15 cellular contexts compared by ENCODE assay signal in genomic region chr7:133984023-133984422, GRCh38.
DNase-seq lines count a peak whose midpoint lies in the region; ATAC-seq, FAIRE-seq and TF ChIP-seq lines count a peak whose summit lies in the region.
"Had no signal": no experiment of that assay in that cellular context is flagged by ENCODE, and none has a peak within 500 bp of the region (broad histone marks: within the 10 kb centered on the region; RNA-seq: fewer than 3 reads in every experiment).

No MANE protein-coding gene starts in this region.

- H3K9me1 ChIP-seq in keratinocyte (ENCODE audit: control insufficient read depth, extremely low read depth, insufficient read depth, low read length), result no peaks in the 10 kb centered on the region

- H3K36me3 ChIP-seq in SK-N-SH (replicated peaks in 1 of 2; ENCODE audit: control insufficient read depth in 1 of 2, insufficient read depth in 2 of 2, low read length in 1 of 2) (no peaks in the 10 kb centered on the region), keratinocyte (ENCODE audit: control insufficient read depth in 2 of 2, extremely low read depth in 1 of 2, insufficient read depth in 2 of 2, low read length in 2 of 2) (no peaks in the 10 kb centered on the region)
- H3K36me3 ChIP-seq: colonic mucosa, left lung had no signal

- TF ChIP-seq EP300 in SK-N-SH (IDR thresholded peaks at IDR 0.05; ENCODE audit: borderline replicate concordance in 1 of 2, low read depth in 1 of 2, low read length in 1 of 2), result peak in 1 of 2 experiments; percentile 72; a peak in 1 of 4 replicates

- H3K4me2 ChIP-seq in SK-N-SH (no peak overlapping the region), keratinocyte (ENCODE audit: control insufficient read depth, extremely low read depth, insufficient read depth, low read depth, low read length) (peak overlapping the region; percentile 51)

- H3K4me3 ChIP-seq in SK-N-SH (ENCODE audit: low read depth in 2 of 2, low read length in 1 of 2), result no peak overlapping the region
- no peak overlapping the region for H3K4me3 ChIP-seq in keratinocyte (ENCODE audit: control insufficient read depth in 2 of 3, extremely low read depth in 1 of 3, insufficient read depth in 2 of 3, low read depth in 1 of 3, low read length in 3 of 3)
- H3K4me3 ChIP-seq: colonic mucosa, left lung had no signal

- TF ChIP-seq RAD21 in SK-N-SH (IDR thresholded peaks at IDR 0.05; ENCODE audit: low read length), result peak; percentile 63

- no peak for ATAC-seq in natural killer cell treated with Interleukin-12 subunit alpha and Interleukin-12 subunit beta and Interleukin-15 and Interleukin-18, amount 100 ng/mL, for 72 hours
- ATAC-seq: left lung had no signal

- H3K27ac Mint-ChIP-seq in natural killer cell treated with Interleukin-12 subunit alpha and Interleukin-12 subunit beta and Interleukin-15 and Interleukin-18, amount 100 ng/mL, for 72 hours, result no peak overlapping the region
- H3K27ac Mint-ChIP-seq: progenitor cell of endocrine pancreas had no signal

- POLR2A ChIA-PET in SK-N-SH (lab: Yijun Ruan, JAX), result interaction anchor here (0.6 to 1.6 kb wide), 9 partner anchors 9 to 213 kb away, joined by 3 to 6 read pairs (median 4); no protein-coding TSS in a partner anchor

- H3K9ac ChIP-seq in SK-N-SH (no peak overlapping the region), keratinocyte (ENCODE audit: control insufficient read depth, extremely low read depth, insufficient read depth, low read length) (no peak overlapping the region)

- CTCF ChIA-PET in SK-N-SH (lab: Yijun Ruan, JAX), result interaction anchor here (0.5 to 2.8 kb wide), 33 partner anchors 11 to 1646 kb away, joined by 3 to 26 read pairs (median 4); no protein-coding TSS in a partner anchor

- H3K27me3 Mint-ChIP-seq in natural killer cell treated with Interleukin-12 subunit alpha and Interleukin-12 subunit beta and Interleukin-15 and Interleukin-18, amount 100 ng/mL, for 72 hours, result no peaks in the 10 kb centered on the region
- H3K27me3 Mint-ChIP-seq: progenitor cell of endocrine pancreas had no signal

- dilution Hi-C loops in keratinocyte (cut with MboI; ENCODE audit: extremely low pct_ligation_motif_present, low sequenced_read_pairs), result no loop called here

- no peaks in the 10 kb centered on the region for H3K27me3 ChIP-seq in SK-N-SH (ENCODE audit: insufficient read depth)
- no peaks in the 10 kb centered on the region for H3K27me3 ChIP-seq in keratinocyte (ENCODE audit: control insufficient read depth, extremely low read depth, insufficient read depth, low read length)
- H3K27me3 ChIP-seq: colonic mucosa, left lung had no signal

- FAIRE-seq in GM12891 (lab: Jason Lieb, UNC) (peak; percentile 20), keratinocyte (lab: Jason Lieb, UNC) (peak; percentile 77)
- FAIRE-seq: GM12892 had no signal

- no peak overlapping the region for H3K4me3 Mint-ChIP-seq in natural killer cell treated with Interleukin-12 subunit alpha and Interleukin-12 subunit beta and Interleukin-15 and Interleukin-18, amount 100 ng/mL, for 72 hours

- H3K9me2 ChIP-seq in SK-N-SH, result no peaks in the 10 kb centered on the region

- no peaks in the 10 kb centered on the region for H3K9me3 Mint-ChIP-seq in natural killer cell treated with Interleukin-12 subunit alpha and Interleukin-12 subunit beta and Interleukin-15 and Interleukin-18, amount 100 ng/mL, for 72 hours

- DNase-seq in GM12891 (ENCODE audit: insufficient read length, low spot score) (no peak), NCI-H187 treated with DMSO at 0.1 percent for 48 hours (lab: John Stamatoyannopoulos, UW) (peak; percentile 62), SK-N-SH (peak; percentile 72), keratinocyte (ENCODE audit: low read depth, low spot score) (peak; percentile 5), HuH-7.5 (ENCODE audit: low spot score) (no peak), HUDEP-2 (lab: John Stamatoyannopoulos, UW; ENCODE audit: unreplicated experiment in 76 of 76) (no peak)
- no peak for DNase-seq in activated CD4-positive, alpha-beta T cell treated with anti-CD3 and anti-CD28 coated beads for 48 hours
- no peak for DNase-seq in natural killer cell treated with Interleukin-12 subunit alpha and Interleukin-12 subunit beta and Interleukin-15 and Interleukin-18, amount 100 ng/mL, for 72 hours (ENCODE audit: low spot score)
- DNase-seq: C1 segment of cervical spinal cord, colonic mucosa, H7, hippocampal formation, left lung had no signal

- H2AFZ ChIP-seq in SK-N-SH (ENCODE audit: low read depth), result no peak overlapping the region
- H2AFZ ChIP-seq in keratinocyte (ENCODE audit: control insufficient read depth, low read length), result peak overlapping the region; percentile 28

- H3K36me3 Mint-ChIP-seq in natural killer cell treated with Interleukin-12 subunit alpha and Interleukin-12 subunit beta and Interleukin-15 and Interleukin-18, amount 100 ng/mL, for 72 hours, result no peaks in the 10 kb centered on the region

- TF ChIP-seq CTCF in SK-N-SH (IDR thresholded peaks at IDR 0.05), result no peak
- peak in 1 of 3 experiments; percentile 16 for TF ChIP-seq CTCF in keratinocyte (optimal IDR thresholded peaks at IDR 0.05 in 1 of 3, IDR thresholded peaks at IDR 0.05 in 1 of 3, conservative IDR thresholded peaks at IDR 0.05 in 1 of 3; ENCODE audit: extremely low read depth in 1 of 3, insufficient read depth in 2 of 3, low read length in 3 of 3)

- WGBS in SK-N-SH (ENCODE audit: low lambda C conversion rate), result 35% methylated on average over 4 of the region's 4 CpGs

- no peak for TF ChIP-seq POLR2A in GM12891 (IDR thresholded peaks at IDR 0.05; ENCODE audit: low read depth, low read length)

- no peaks in the 10 kb centered on the region for H3F3A ChIP-seq in SK-N-SH (replicated peaks; ENCODE audit: insufficient read depth)

- H3K4me1 ChIP-seq in SK-N-SH (ENCODE audit: control insufficient read depth in 1 of 2, insufficient read depth in 2 of 2, low read depth in 1 of 2, low read length in 1 of 2) (peaks cover 0 to 29% of the 10 kb centered on the region in 2 experiments; a peak in 2 of 4 replicates), keratinocyte (ENCODE audit: control insufficient read depth, extremely low read depth, insufficient read depth, low read length) (peaks cover 14% of the 10 kb centered on the region)
- H3K4me1 ChIP-seq: colonic mucosa, left lung had no signal

- H3K4me1 Mint-ChIP-seq in natural killer cell treated with Interleukin-12 subunit alpha and Interleukin-12 subunit beta and Interleukin-15 and Interleukin-18, amount 100 ng/mL, for 72 hours (ENCODE audit: low read depth in 2 of 2), result peaks cover 0 to 4% of the 10 kb centered on the region in 2 donors

- no peaks in the 10 kb centered on the region for H3K79me2 ChIP-seq in SK-N-SH (ENCODE audit: insufficient read depth)
- no peaks in the 10 kb centered on the region for H3K79me2 ChIP-seq in keratinocyte (ENCODE audit: control insufficient read depth, insufficient read depth, low read length)

- no peaks in the 10 kb centered on the region for H3K9me3 ChIP-seq in SK-N-SH
- no peaks in the 10 kb centered on the region for H3K9me3 ChIP-seq in keratinocyte (ENCODE audit: control insufficient read depth, low read depth, low read length)
- H3K9me3 ChIP-seq: colonic mucosa, left lung had no signal

- no peaks in the 10 kb centered on the region for H4K20me1 ChIP-seq in SK-N-SH (ENCODE audit: insufficient read depth)
- H4K20me1 ChIP-seq in keratinocyte (ENCODE audit: control insufficient read depth, extremely low read depth, insufficient read depth, low read length), result no peaks in the 10 kb centered on the region

- peak overlapping the region in 1 of 2 experiments; percentile 100; a peak in 2 of 4 replicates for H3K27ac ChIP-seq in SK-N-SH (ENCODE audit: low read depth in 2 of 2, low read length in 1 of 2)
- no peak overlapping the region for H3K27ac ChIP-seq in keratinocyte (ENCODE audit: control insufficient read depth, insufficient read depth, low read length)
- H3K27ac ChIP-seq: colonic mucosa, left lung had no signal

TF ChIP-seq in GM12891, 5 proteins besides CTCF, POLR2A, EP300 and RAD21:
- TF ChIP-seq SPI1 (IDR thresholded peaks at IDR 0.05; ENCODE audit: low read depth, low read length) (no peak), PAX5 (IDR thresholded peaks at IDR 0.05; ENCODE audit: insufficient read depth, low read length, severe bottlenecking) (no peak), TAF1 (IDR thresholded peaks at IDR 0.05; ENCODE audit: low read depth, low read length) (no peak), POLR2AphosphoS5 (IDR thresholded peaks at IDR 0.05; ENCODE audit: low read depth, low read length) (no peak), POU2F2 (IDR thresholded peaks at IDR 0.05; ENCODE audit: low read depth, low read length) (no peak)
TF ChIP-seq in GM12891: peak in this region for 0.

TF ChIP-seq in SK-N-SH, 30 proteins besides CTCF, POLR2A, EP300 and RAD21 (continues in another document):
- TF ChIP-seq SMC3 (IDR thresholded peaks at IDR 0.05; ENCODE audit: low read depth, low read length) (0 out of 2 replicates have a peak, but pooled peaks have one; percentile 12), RCOR1 (IDR thresholded peaks at IDR 0.05; ENCODE audit: low read length) (peak; percentile 81), SIN3A (IDR thresholded peaks at IDR 0.05; ENCODE audit: borderline replicate concordance, low read depth, low read length) (no peak), TCF12 (IDR thresholded peaks at IDR 0.05) (no peak), MAX (IDR thresholded peaks at IDR 0.05; ENCODE audit: low read depth) (no peak), FOSL2 (IDR thresholded peaks at IDR 0.05; ENCODE audit: borderline replicate concordance, low read depth) (no peak), RXRA (IDR thresholded peaks at IDR 0.05; ENCODE audit: borderline replicate concordance, low read depth) (no peak), GATA2 (CRISPR knock-in tag; IDR thresholded peaks at IDR 0.05) (peak; percentile 65), EZH2phosphoT487 (IDR thresholded peaks at IDR 0.05; ENCODE audit: borderline replicate concordance, low read depth) (no peak)
- TF ChIP-seq, protein P1, sequence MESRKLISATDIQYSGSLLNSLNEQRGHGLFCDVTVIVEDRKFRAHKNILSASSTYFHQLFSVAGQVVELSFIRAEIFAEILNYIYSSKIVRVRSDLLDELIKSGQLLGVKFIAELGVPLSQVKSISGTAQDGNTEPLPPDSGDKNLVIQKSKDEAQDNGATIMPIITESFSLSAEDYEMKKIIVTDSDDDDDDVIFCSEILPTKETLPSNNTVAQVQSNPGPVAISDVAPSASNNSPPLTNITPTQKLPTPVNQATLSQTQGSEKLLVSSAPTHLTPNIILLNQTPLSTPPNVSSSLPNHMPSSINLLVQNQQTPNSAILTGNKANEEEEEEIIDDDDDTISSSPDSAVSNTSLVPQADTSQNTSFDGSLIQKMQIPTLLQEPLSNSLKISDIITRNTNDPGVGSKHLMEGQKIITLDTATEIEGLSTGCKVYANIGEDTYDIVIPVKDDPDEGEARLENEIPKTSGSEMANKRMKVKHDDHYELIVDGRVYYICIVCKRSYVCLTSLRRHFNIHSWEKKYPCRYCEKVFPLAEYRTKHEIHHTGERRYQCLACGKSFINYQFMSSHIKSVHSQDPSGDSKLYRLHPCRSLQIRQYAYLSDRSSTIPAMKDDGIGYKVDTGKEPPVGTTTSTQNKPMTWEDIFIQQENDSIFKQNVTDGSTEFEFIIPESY (IDR thresholded peaks at IDR 0.05; ENCODE audit: borderline replicate concordance, low read depth), result no peak

Comparison
In these comparisons a context has a peak if more than half of its experiments do, and no peak if none do; other contexts are left out.
1. DNase-seq: peak in NCI-H187 treated with DMSO at 0.1 percent for 48 hours (single experiment), SK-N-SH (single experiment) and keratinocyte (single experiment); none in GM12891 (single experiment), activated CD4-positive, alpha-beta T cell treated with anti-CD3 and anti-CD28 coated beads for 48 hours (single experiment), HuH-7.5 (single experiment), HUDEP-2 (0 of 76) and natural killer cell treated with Interleukin-12 subunit alpha and Interleukin-12 subunit beta and Interleukin-15 and Interleukin-18, amount 100 ng/mL, for 72 hours (single experiment).